8 cellular contexts compared by ENCODE assay signal in the genomic region with DNA sequence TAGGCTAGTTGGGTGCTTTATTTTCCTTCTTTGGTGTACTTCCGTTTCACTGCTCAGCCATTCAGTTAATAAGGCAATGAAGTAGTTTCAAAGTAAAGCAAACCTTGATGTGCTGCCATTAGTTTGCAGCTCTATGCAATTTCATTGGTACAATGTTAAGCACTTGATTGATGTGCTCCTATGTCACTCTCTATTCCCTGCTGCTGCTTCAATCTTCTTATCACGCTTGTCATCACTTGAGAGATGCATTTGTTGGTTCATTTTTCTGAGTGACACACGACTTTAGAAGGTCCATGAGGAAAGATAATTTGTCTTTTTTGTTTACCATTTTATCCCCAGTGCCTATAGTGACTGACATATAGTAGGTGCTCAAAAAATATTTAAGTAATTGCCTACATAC.
"Had no signal": no experiment of that assay in that cellular context is flagged by ENCODE, and none has a peak within 500 bp of the region (broad histone marks: within the 10 kb centered on the region; RNA-seq: fewer than 3 reads in every experiment).

No MANE protein-coding gene starts in this region.

- H3K9ac ChIP-seq: GM23248 had no signal

- H3K27ac Mint-ChIP-seq: IgD-negative memory B cell had no signal

- H3K27ac ChIP-seq: GM23248, HL-60 had no signal

- ATAC-seq: HCT116, HepG2 had no signal

- H3K4me3 ChIP-seq: GM23248, HAP-1 had no signal

- H2AFZ ChIP-seq: GM23248 had no signal

- H3K36me3 ChIP-seq: HAP-1 had no signal

- H3K4me3 Mint-ChIP-seq: IgD-negative memory B cell had no signal

- H3K4me1 Mint-ChIP-seq: IgD-negative memory B cell had no signal

- DNase-seq: GM23248, H7, KBM-7 had no signal

- FAIRE-seq: HepG2 had no signal

- H3K27me3 Mint-ChIP-seq: IgD-negative memory B cell had no signal
